27 cellular contexts compared by ENCODE assay signal in genomic region chr7:173120-173918, GRCh38. TPM values are rescaled to one million over a fixed set of nuclear protein-coding genes. Genes with fewer than 3 reads are reported as not detected.
DNase-seq lines count a peak whose midpoint lies in the region; ATAC-seq, FAIRE-seq and TF ChIP-seq lines count a peak whose summit lies in the region.
"Had no signal": no experiment of that assay in that cellular context is flagged by ENCODE, and none has a peak within 500 bp of the region (broad histone marks: within the 10 kb centered on the region; RNA-seq: fewer than 3 reads in every experiment).

No MANE protein-coding gene starts in this region.

- no TSS peak for BruUV-seq in K562 (replicated peaks; lab: Mats Ljungman, UMichigan)

- peak overlapping the region; percentile 92 for H3K27ac Mint-ChIP-seq in neural progenitor cell
- H3K27ac Mint-ChIP-seq: B cell; CD8-positive, alpha-beta T cell had no signal

- H3K9me1 ChIP-seq in K562 (ENCODE audit: control insufficient read depth, insufficient read depth, low read length), result no peaks in the 10 kb centered on the region

- no peak overlapping the region for H3K4me3 Mint-ChIP-seq in neural progenitor cell
- H3K4me3 Mint-ChIP-seq: B cell; CD8-positive, alpha-beta T cell had no signal

- H3K79me2 ChIP-seq in K562 (ENCODE audit: control insufficient read depth, insufficient read depth, low read length) (no peaks in the 10 kb centered on the region), neural progenitor cell (ENCODE audit: low read depth) (no peaks in the 10 kb centered on the region)

- H3K4me1 ChIP-seq in HEK293 (ENCODE audit: control insufficient read depth, insufficient read depth, low read length), result no peaks in the 10 kb centered on the region
- H3K4me1 ChIP-seq in K562 (replicated peaks in 1 of 2; ENCODE audit: control insufficient read depth in 2 of 2, insufficient read depth in 2 of 2, low read length in 2 of 2), result peaks cover 0 to 4% of the 10 kb centered on the region in 2 experiments; a peak in 1 of 5 replicates
- H3K4me1 ChIP-seq in neural progenitor cell, result no peaks in the 10 kb centered on the region
- H3K4me1 ChIP-seq: Caco-2, SJSA1 had no signal

- TF ChIP-seq POLR2A in K562 (conservative IDR thresholded peaks at IDR 0.05), result no peak

- no peak for FAIRE-seq in K562 (lab: Jason Lieb, UNC)
- FAIRE-seq: G401.6 had no signal

- TF ChIP-seq CTCF in HEK293 (tag by site-specific recombination; IDR thresholded peaks at IDR 0.05) (no peak), K562 (IDR thresholded peaks at IDR 0.05 in 2 of 3, conservative IDR thresholded peaks at IDR 0.05 in 1 of 3; ENCODE audit: insufficient read depth in 2 of 3, low read depth in 1 of 3, low read length in 3 of 3) (no peak), neural progenitor cell (IDR thresholded peaks at IDR 0.05) (no peak), GM20000 (IDR thresholded peaks at IDR 0.05; ENCODE audit: extremely low read depth, missing control alignments) (no peak)

- H4K20me1 ChIP-seq in K562 (replicated peaks; ENCODE audit: control insufficient read depth, insufficient read depth, low read length), result peaks cover 15% of the 10 kb centered on the region
- no peaks in the 10 kb centered on the region for H4K20me1 ChIP-seq in neural progenitor cell (ENCODE audit: low read depth)

- H3K4me3 ChIP-seq in HEK293 (ENCODE audit: low read depth, low read length), result no peak overlapping the region
- H3K4me3 ChIP-seq in K562, result no peak overlapping the region
- H3K4me3 ChIP-seq in neural progenitor cell, result no peak overlapping the region
- H3K4me3 ChIP-seq: GM23248, SJSA1 had no signal

- H3K4me2 ChIP-seq in K562 (ENCODE audit: insufficient read depth, low read length) (no peak overlapping the region), neural progenitor cell (no peak overlapping the region)

- H3K27me3 Mint-ChIP-seq in neural progenitor cell (ENCODE audit: insufficient read depth, low read depth), result peaks cover 13% of the 10 kb centered on the region

- peak overlapping the region in 1 of 2 experiments; percentile 35; a peak in 2 of 4 replicates for H3K9ac ChIP-seq in K562 (ENCODE audit: insufficient read depth in 1 of 2, low read depth in 2 of 2, low read length in 2 of 2)
- H3K9ac ChIP-seq in neural progenitor cell, result no peak overlapping the region
- H3K9ac ChIP-seq: GM23248 had no signal

- no peak for TF ChIP-seq EP300 in K562 (IDR thresholded peaks at IDR 0.05; ENCODE audit: low read length)

- no peaks in the 10 kb centered on the region for H3F3A ChIP-seq in neural progenitor cell (ENCODE audit: low read depth)

- ATAC-seq in K562 (0 out of 3 replicates have a peak, but pooled peaks have one; percentile 26), GM21619 (IDR thresholded peaks at IDR 0.05; ENCODE audit: unreplicated experiment) (no peak), GM18858 (IDR thresholded peaks at IDR 0.05; ENCODE audit: unreplicated experiment) (no peak)
- ATAC-seq: CD8-positive, alpha-beta T cell; HCT116; PC-3; Right ventricle myocardium inferior had no signal

- no peak overlapping the region for H2AFZ ChIP-seq in K562 (ENCODE audit: low read depth, low read length)
- H2AFZ ChIP-seq in neural progenitor cell (replicated peaks), result no peak overlapping the region
- H2AFZ ChIP-seq: GM23248 had no signal

- H3K27ac ChIP-seq in HEK293 (ENCODE audit: extremely low read depth, low read depth, low read length) (no peak overlapping the region), K562 (ENCODE audit: extremely low read depth, low read depth, low read length) (no peak overlapping the region), neural progenitor cell (no peak overlapping the region)
- H3K27ac ChIP-seq: C4-2B, GM23248, HL-60, SJSA1 had no signal

- H3K27me3 ChIP-seq in K562 (ENCODE audit: control insufficient read depth in 2 of 2, insufficient read depth in 2 of 2, low read length in 2 of 2), result peaks cover 55 to 94% of the 10 kb centered on the region in 2 experiments
- H3K27me3 ChIP-seq in neural progenitor cell, result peaks cover 6% of the 10 kb centered on the region

- H3K4me1 Mint-ChIP-seq in neural progenitor cell, result peaks cover 12% of the 10 kb centered on the region
- H3K4me1 Mint-ChIP-seq: B cell had no signal

- no peaks in the 10 kb centered on the region for H3K36me3 Mint-ChIP-seq in neural progenitor cell
- H3K36me3 Mint-ChIP-seq: CD8-positive, alpha-beta T cell had no signal

- peaks cover 9% of the 10 kb centered on the region for H3K9me3 Mint-ChIP-seq in neural progenitor cell
- H3K9me3 Mint-ChIP-seq: CD8-positive, alpha-beta T cell had no signal

- 4% methylated on average over 21 of the region's 32 CpGs for WGBS in K562 (ENCODE audit: insufficient coverage, low coverage, missing lambda C conversion rate)

- no peak for DNase-seq in K562 (ENCODE audit: extremely low read depth in 1 of 4, low spot score in 3 of 4)
- peak; percentile 56 for DNase-seq in left kidney (ENCODE audit: low read depth, low spot score)
- DNase-seq in neural progenitor cell (ENCODE audit: low spot score), result no peak
- DNase-seq in GM20000 (ENCODE audit: low spot score), result no peak
- DNase-seq in stimulated activated CD4-positive, alpha-beta T cell treated with anti-CD3 and anti-CD28 coated beads, Interleukin-1b, Interleukin-23, amount 100 ng/mL, for 48 hours, result no peak
- DNase-seq: CD8-positive, alpha-beta T cell; GM23248; Karpas-422; NCI-H1092; NCI-H1436; NCI-H187; NCI-H2081 treated with DMSO at 0.1 percent for 48 hours; NCI-H2171; NCI-H524; NCI-H748 treated with DMSO at 0.1 percent for 48 hours; PC-3 had no signal

- H3K36me3 ChIP-seq in HEK293 (ENCODE audit: control insufficient read depth in 2 of 2, insufficient read depth in 1 of 2, low read length in 2 of 2) (no peaks in the 10 kb centered on the region), K562 (ENCODE audit: control insufficient read depth, insufficient read depth, low read length) (no peaks in the 10 kb centered on the region), neural progenitor cell (no peaks in the 10 kb centered on the region)
- H3K36me3 ChIP-seq: SJSA1 had no signal

- intact Hi-C loops in K562 (cut with micrococcal nuclease), result no loop called here

- TF ChIP-seq RAD21 in K562 (CRISPR knock-in tag; conservative IDR thresholded peaks at IDR 0.05 in 1 of 2, IDR thresholded peaks at IDR 0.05 in 1 of 2), result no peak

- POLR2A ChIA-PET in HEK293 (lab: Yijun Ruan, JAX), result no interaction called here
- POLR2A ChIA-PET in K562 (lab: Yijun Ruan, JAX), result no interaction called here

- CTCF ChIA-PET in HEK293 (lab: Yijun Ruan, JAX) (no interaction called here), K562 (lab: Yijun Ruan, JAX; ENCODE audit: low intra/inter-chr PET ratio) (no interaction called here)

- no peaks in the 10 kb centered on the region for H3K9me3 ChIP-seq in HEK293 (ENCODE audit: control insufficient read depth, insufficient read depth, low read depth, low read length)
- H3K9me3 ChIP-seq in K562 (replicated peaks; ENCODE audit: control insufficient read depth, insufficient read depth, low read depth, low read length), result no peaks in the 10 kb centered on the region
- H3K9me3 ChIP-seq in neural progenitor cell (ENCODE audit: low read depth), result no peaks in the 10 kb centered on the region
- H3K9me3 ChIP-seq: Caco-2, SJSA1 had no signal

- in situ Hi-C loops in K562 (cut with MboI), result no loop called here

TF ChIP-seq in HEK293, 187 proteins besides CTCF, POLR2A, EP300 and RAD21 (continues in another document):
- TF ChIP-seq ZNF548 (tag by site-specific recombination; IDR thresholded peaks at IDR 0.05) (no peak), ZNF626 (tag by site-specific recombination; IDR thresholded peaks at IDR 0.05) (no peak)

TF ChIP-seq in K562, 482 proteins besides CTCF, POLR2A, EP300 and RAD21 (continues in another document):
- TF ChIP-seq HNRNPUL1 (IDR thresholded peaks at IDR 0.05; ENCODE audit: low read length) (no peak), ZNF512 (tag; IDR thresholded peaks at IDR 0.05) (no peak)

RNA-seq across cellular contexts. Expression of gene FAM20C, which starts 19.1 kb away (rescaled TPM):
- not detected in 2 replicates for total RNA-seq in K562 (2011; cell fraction: chromatin; rRNA removed; ENCODE audit: low replicate concordance)
- total RNA-seq in K562 (2011; cell fraction: nucleolus; rRNA removed), result not detected in 2 replicates
- total RNA-seq in K562 (2011; cell fraction: nucleoplasm; rRNA removed), result not detected in 2 replicates
- total RNA-seq in K562 (2014; rRNA removed) (not detected in 2 replicates), K562 (2014; rRNA removed; fragmentation: Illumina TruSeq; extraction: Trizol) (not detected in 2 replicates), K562 (2015; rRNA removed; fragmentation: Illumina TruSeq; extraction: Trizol) (not detected in 2 replicates), K562 (2021) (0.09 and 0.20 TPM in 2 replicates), neural progenitor cell (ENCODE audit: low replicate concordance) (3.8 and 4.7 TPM in 2 replicates)
- polyA plus RNA-seq in K562 (2011; rRNA removed) (not detected in 2 replicates), K562 (2014; fragmentation: Illumina TruSeq; extraction: Trizol) (not detected in 2 replicates), K562 (2014; fragmentation: Nextera tagmentation; extraction: Ambion mirVana) (not detected), K562 (2014; rRNA removed) (not detected in 2 replicates)
- polyA plus RNA-seq in K562 (2011; cell fraction: cytosol; rRNA removed), result not detected in 2 replicates
- not detected in 2 replicates for polyA plus RNA-seq in K562 (2011; cell fraction: nucleus; rRNA removed)
- not detected in 2 replicates for polyA plus RNA-seq in K562 (2012)
- polyA minus RNA-seq in K562 (2011; rRNA and poly(A)+ RNA removed), result not detected in 2 replicates
- 0.64 TPM in 1 of 2 replicates, not detected in the other for polyA minus RNA-seq in K562 (2011; cell fraction: cytosol; rRNA and poly(A)+ RNA removed)
- not detected in 2 replicates for polyA minus RNA-seq in K562 (2011; cell fraction: nucleus; rRNA and poly(A)+ RNA removed)
